ENCODE assay signal across 1 cellular context in genomic region chr5:154786414-154786813, GRCh38.
TF ChIP-seq lines count a peak whose summit lies in the region.

No MANE protein-coding gene starts in this region.

TF ChIP-seq in K562, 482 proteins besides CTCF, POLR2A, EP300 and RAD21 (continued from another document and continues in another):
- no peak for TF ChIP-seq ZNF518B (CRISPR knock-in tag; IDR thresholded peaks at IDR 0.05)
- TF ChIP-seq ATF7 (IDR thresholded peaks at IDR 0.05): no peak
- no peak for TF ChIP-seq HNRNPUL1 (IDR thresholded peaks at IDR 0.05; ENCODE audit: low read length)
- no peak for TF ChIP-seq ETS2 (tag; IDR thresholded peaks at IDR 0.05; ENCODE audit: borderline replicate concordance, poor library complexity, severe bottlenecking)
- peak; percentile 46; the same call in 1 of the 2 replicates for TF ChIP-seq DPF2 (IDR thresholded peaks at IDR 0.05)
- TF ChIP-seq E2F5 (CRISPR knock-in tag; IDR thresholded peaks at IDR 0.05): no peak
- no peak for TF ChIP-seq TFAP4 (CRISPR knock-in tag; IDR thresholded peaks at IDR 0.05; ENCODE audit: borderline replicate concordance)
- no peak for TF ChIP-seq ELK3 (CRISPR knock-in tag; IDR thresholded peaks at IDR 0.05)
- no peak for TF ChIP-seq PHTF2 (CRISPR knock-in tag; IDR thresholded peaks at IDR 0.05)
- TF ChIP-seq CHAMP1 (IDR thresholded peaks at IDR 0.05): no peak
- TF ChIP-seq JUND (IDR thresholded peaks at IDR 0.05; ENCODE audit: borderline replicate concordance, low read depth, low read length): peak; percentile 65
- TF ChIP-seq JUND (tag; IDR thresholded peaks at IDR 0.05; ENCODE audit: borderline replicate concordance, low read depth, low read length): peak; percentile 64; the same call in 1 of the 3 replicates
- TF ChIP-seq ZNF644 (tag; IDR thresholded peaks at IDR 0.05; ENCODE audit: low read depth): no peak
- TF ChIP-seq SRSF7 (optimal IDR thresholded peaks at IDR 0.05; ENCODE audit: low read depth, low read length): no peak
- no peak for TF ChIP-seq ZNF274 (IDR thresholded peaks at IDR 0.05; ENCODE audit: borderline replicate concordance, low read depth, low read length)
- TF ChIP-seq TSHZ1 (CRISPR knock-in tag; IDR thresholded peaks at IDR 0.05): no peak
- no peak for TF ChIP-seq ZBTB49 (CRISPR knock-in tag; IDR thresholded peaks at IDR 0.05; ENCODE audit: borderline replicate concordance)
- TF ChIP-seq POLR2AphosphoS2 (IDR thresholded peaks at IDR 0.05; ENCODE audit: low read length): no peak
- no peak for TF ChIP-seq TARDBP (IDR thresholded peaks at IDR 0.05)
- TF ChIP-seq ZNF140 (CRISPR knock-in tag; IDR thresholded peaks at IDR 0.05): no peak
- no peak for TF ChIP-seq MNT (conservative IDR thresholded peaks at IDR 0.05)
- TF ChIP-seq ZNF407 (IDR thresholded peaks at IDR 0.05; ENCODE audit: low read depth): no peak
- peak; percentile 27; the same call in 1 of the 2 replicates for TF ChIP-seq FOXJ2 (tag; IDR thresholded peaks at IDR 0.05)
- no peak for TF ChIP-seq EGR1 (conservative IDR thresholded peaks at IDR 0.05)
- no peak for TF ChIP-seq ZNF347 (CRISPR knock-in tag; IDR thresholded peaks at IDR 0.05; ENCODE audit: low read depth)
- no peak for TF ChIP-seq TCFL5 (CRISPR knock-in tag; conservative IDR thresholded peaks at IDR 0.05)
- no peak for TF ChIP-seq JUNB (CRISPR knock-in tag; conservative IDR thresholded peaks at IDR 0.05)
- no peak for TF ChIP-seq ZNF23 (CRISPR knock-in tag; IDR thresholded peaks at IDR 0.05)
- TF ChIP-seq NR2C2 (CRISPR knock-in tag; IDR thresholded peaks at IDR 0.05): no peak
- no peak for TF ChIP-seq NR2C2 (tag; IDR thresholded peaks at IDR 0.05)
- no peak for TF ChIP-seq DIDO1 (tag; IDR thresholded peaks at IDR 0.05; ENCODE audit: low read depth)
- TF ChIP-seq RFX1 (IDR thresholded peaks at IDR 0.05): no peak
- peak; percentile 8 for TF ChIP-seq MEIS2 (IDR thresholded peaks at IDR 0.05; ENCODE audit: partially characterized antibody)
